22 cellular contexts compared by ENCODE assay signal in the genomic region with DNA sequence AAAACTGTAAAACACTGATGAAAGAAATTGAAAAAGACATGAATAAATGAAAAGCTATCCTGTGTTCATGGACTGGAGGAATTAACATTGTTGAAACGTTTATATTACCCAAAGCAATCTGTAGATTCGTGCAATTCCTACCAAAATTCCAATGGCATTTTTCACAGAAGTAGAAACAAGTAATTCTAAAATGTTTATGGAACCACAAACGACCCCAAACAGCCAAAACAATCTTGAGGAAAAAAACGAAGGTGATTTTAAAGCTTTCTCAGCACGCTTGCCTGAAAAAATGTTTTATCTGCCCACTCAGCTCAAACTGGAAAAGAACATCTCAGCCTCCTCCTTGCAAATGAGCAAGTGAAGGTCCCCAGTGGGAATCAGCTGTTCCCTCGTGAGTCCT.
DNase-seq lines count a peak whose midpoint lies in the region; TF ChIP-seq lines count a peak whose summit lies in the region.
"Had no signal": no experiment of that assay in that cellular context is flagged by ENCODE, and none has a peak within 500 bp of the region (broad histone marks: within the 10 kb centered on the region; RNA-seq: fewer than 3 reads in every experiment).

No MANE protein-coding gene starts in this region.

- H3K27me3 Mint-ChIP-seq in activated CD4-positive, alpha-beta memory T cell treated with anti-CD3 and anti-CD28 coated beads for 36 hours: peaks cover 14% of the 10 kb centered on the region
- H3K27me3 Mint-ChIP-seq: CD8-positive, alpha-beta memory T cell; IgD-negative memory B cell had no signal

- in situ Hi-C loops in GM23248 (cut with MboI): no loop called here
- in situ Hi-C loops in KBM-7 (cut with MboI; ENCODE audit: low pct_unique_long_range_greater_than_20kb, low sequenced_read_pairs): no loop called here

- no peaks in the 10 kb centered on the region for H3K4me1 Mint-ChIP-seq in activated CD4-positive, alpha-beta memory T cell treated with anti-CD3 and anti-CD28 coated beads for 36 hours (ENCODE audit: low read depth)
- H3K4me1 Mint-ChIP-seq: CD8-positive, alpha-beta memory T cell; IgD-negative memory B cell had no signal

- H3K4me1 ChIP-seq in GM23248 (ENCODE audit: insufficient read depth): peaks cover 21% of the 10 kb centered on the region
- peaks cover 27% of the 10 kb centered on the region for H3K4me1 ChIP-seq in adipocyte (ENCODE audit: control insufficient read depth, insufficient read depth, low read length)
- peaks cover 7% of the 10 kb centered on the region for H3K4me1 ChIP-seq in osteoblast (ENCODE audit: insufficient read depth, low read length)
- H3K4me1 ChIP-seq: BE2C had no signal

- CTCF ChIA-PET in BJ (lab: Yijun Ruan, JAX): interaction anchor here (0.9 to 1.3 kb wide), 2 partner anchors 19 to 257 kb away, joined by 3 read pairs; no protein-coding TSS in a partner anchor
- CTCF ChIA-PET in activated CD4-positive, alpha-beta memory T cell treated with anti-CD3 and anti-CD28 coated beads for 36 hours (lab: Charles Lee): no interaction called here

- H3K79me2 ChIP-seq in GM23248 (ENCODE audit: insufficient read depth) (no peaks in the 10 kb centered on the region), osteoblast (ENCODE audit: insufficient read depth, low read length) (no peaks in the 10 kb centered on the region)

- H2AFZ ChIP-seq in GM23248: no peak overlapping the region
- no peak overlapping the region for H2AFZ ChIP-seq in osteoblast (ENCODE audit: low read length)

- no peaks in the 10 kb centered on the region for H3K27me3 ChIP-seq in BJ (ENCODE audit: control insufficient read depth, insufficient read depth, low read length)
- no peaks in the 10 kb centered on the region for H3K27me3 ChIP-seq in GM23248 (replicated peaks; ENCODE audit: insufficient read depth)
- H3K27me3 ChIP-seq in adipocyte (replicated peaks; ENCODE audit: control insufficient read depth, insufficient read depth, low read length): no peaks in the 10 kb centered on the region
- no peaks in the 10 kb centered on the region for H3K27me3 ChIP-seq in osteoblast (ENCODE audit: insufficient read depth, low read length)

- intact Hi-C loops in activated CD4-positive, alpha-beta memory T cell treated with anti-CD3 and anti-CD28 coated beads for 36 hours (cut with micrococcal nuclease): no loop called here

- H3K9me3 ChIP-seq in GM23248 (ENCODE audit: low read depth) (no peaks in the 10 kb centered on the region), adipocyte (ENCODE audit: control insufficient read depth, low read length) (no peaks in the 10 kb centered on the region), osteoblast (ENCODE audit: low read depth, low read length) (no peaks in the 10 kb centered on the region)
- H3K9me3 ChIP-seq: BE2C, SK-N-SH had no signal

- POLR2A ChIA-PET in BJ (lab: Charles Lee): no interaction called here
- POLR2A ChIA-PET in activated CD4-positive, alpha-beta memory T cell treated with anti-CD3 and anti-CD28 coated beads for 36 hours (lab: Charles Lee): no interaction called here

- no peaks in the 10 kb centered on the region for H4K20me1 ChIP-seq in GM23248 (ENCODE audit: insufficient read depth)
- no peaks in the 10 kb centered on the region for H4K20me1 ChIP-seq in osteoblast (ENCODE audit: insufficient read depth, low read length)

- WGBS in GM23248 (ENCODE audit: low coverage in 1 of 2, low lambda C conversion rate in 2 of 2, missing lambda C conversion rate in 2 of 2), 2 experiments: 27 to 31% methylated on average over 6 of the region's 6 CpGs

- H3K27ac ChIP-seq in GM23248 (no peak overlapping the region), osteoblast (ENCODE audit: low read depth, low read length) (no peak overlapping the region)

- peaks cover 2% of the 10 kb centered on the region for H3K9me3 Mint-ChIP-seq in activated CD4-positive, alpha-beta memory T cell treated with anti-CD3 and anti-CD28 coated beads for 36 hours

- H3K4me2 ChIP-seq in GM23248 (ENCODE audit: unreplicated experiment) (no peak overlapping the region), osteoblast (ENCODE audit: insufficient read depth, low read length) (no peak overlapping the region)
- H3K4me2 ChIP-seq: SK-N-SH had no signal

- H3K36me3 Mint-ChIP-seq in activated CD4-positive, alpha-beta memory T cell treated with anti-CD3 and anti-CD28 coated beads for 36 hours: no peaks in the 10 kb centered on the region
- H3K36me3 Mint-ChIP-seq: CD8-positive, alpha-beta memory T cell had no signal

- H3K9ac ChIP-seq in GM23248: no peak overlapping the region
- no peak overlapping the region for H3K9ac ChIP-seq in adipocyte (ENCODE audit: low read length)
- H3K9ac ChIP-seq: SK-N-SH had no signal

- H3K36me3 ChIP-seq in BJ (ENCODE audit: control insufficient read depth, insufficient read depth, low read length) (no peaks in the 10 kb centered on the region), GM23248 (ENCODE audit: low read depth) (no peaks in the 10 kb centered on the region), adipocyte (ENCODE audit: control insufficient read depth, insufficient read depth, low read length, severe bottlenecking) (no peaks in the 10 kb centered on the region), osteoblast (ENCODE audit: insufficient read depth, low read length) (no peaks in the 10 kb centered on the region)
- H3K36me3 ChIP-seq: BE2C had no signal

- H3F3A ChIP-seq in GM23248 (ENCODE audit: insufficient read depth): peaks cover 15% of the 10 kb centered on the region

- no peak overlapping the region for H3K4me3 Mint-ChIP-seq in activated CD4-positive, alpha-beta memory T cell treated with anti-CD3 and anti-CD28 coated beads for 36 hours
- H3K4me3 Mint-ChIP-seq: CD8-positive, alpha-beta memory T cell; IgD-negative memory B cell had no signal

- TF ChIP-seq CTCF in BJ (IDR thresholded peaks at IDR 0.05; ENCODE audit: insufficient read depth, low read depth, low read length): no peak
- no peak for TF ChIP-seq CTCF in osteoblast (IDR thresholded peaks at IDR 0.05; ENCODE audit: extremely low read depth, low read depth, low read length)

- DNase-seq in BJ (ENCODE audit: low read depth): peak; percentile 83
- DNase-seq in GM23248: peak; percentile 43
- peak; percentile 58 for DNase-seq in adipocyte (ENCODE audit: low read depth)
- peak; percentile 18 for DNase-seq in osteoblast (ENCODE audit: insufficient read length, low spot score, missing footprints)
- DNase-seq in KBM-7: no peak
- DNase-seq in superior temporal gyrus (ENCODE audit: extremely low spot score): no peak
- no peak for DNase-seq in activated CD4-positive, alpha-beta memory T cell treated with anti-CD3 and anti-CD28 coated beads for 36 hours
- no peak for DNase-seq in NCI-H2196 (lab: John Stamatoyannopoulos, UW; ENCODE audit: unreplicated experiment)
- DNase-seq: ACHN; BE2C; CD8-positive, alpha-beta memory T cell; Kasumi-1; NCI-H1105 treated with DMSO at 0.1 percent for 48 hours; NCI-H1694 treated with DMSO at 0.1 percent for 48 hours; NCI-H226; NCI-H524; NCI-H82; OCI-M1; Right ventricle myocardium superior; SK-N-SH; T-helper 1 cell had no signal

- H3K27ac Mint-ChIP-seq in activated CD4-positive, alpha-beta memory T cell treated with anti-CD3 and anti-CD28 coated beads for 36 hours: no peak overlapping the region
- H3K27ac Mint-ChIP-seq: CD8-positive, alpha-beta memory T cell had no signal

- H3K4me3 ChIP-seq in BJ (ENCODE audit: low read depth, low read length): no peak overlapping the region
- no peak overlapping the region for H3K4me3 ChIP-seq in GM23248
- H3K4me3 ChIP-seq in adipocyte (ENCODE audit: low read length): no peak overlapping the region
- H3K4me3 ChIP-seq in osteoblast (ENCODE audit: insufficient read depth, low read length): no peak overlapping the region

- H3K9me2 ChIP-seq in GM23248 (ENCODE audit: insufficient read depth): no peaks in the 10 kb centered on the region
- H3K9me2 ChIP-seq: SK-N-SH had no signal

Comparison
In these comparisons a context has a peak if more than half of its experiments do, and no peak if none do; other contexts are left out.
1. DNase-seq: peak in BJ (single experiment), GM23248 (single experiment), adipocyte (single experiment) and osteoblast (single experiment); none in KBM-7 (single experiment), superior temporal gyrus (single experiment), activated CD4-positive, alpha-beta memory T cell treated with anti-CD3 and anti-CD28 coated beads for 36 hours (single experiment) and NCI-H2196 (single experiment).